Comparison of ENCODE assay signal across 9 cellular contexts in the genomic region with DNA sequence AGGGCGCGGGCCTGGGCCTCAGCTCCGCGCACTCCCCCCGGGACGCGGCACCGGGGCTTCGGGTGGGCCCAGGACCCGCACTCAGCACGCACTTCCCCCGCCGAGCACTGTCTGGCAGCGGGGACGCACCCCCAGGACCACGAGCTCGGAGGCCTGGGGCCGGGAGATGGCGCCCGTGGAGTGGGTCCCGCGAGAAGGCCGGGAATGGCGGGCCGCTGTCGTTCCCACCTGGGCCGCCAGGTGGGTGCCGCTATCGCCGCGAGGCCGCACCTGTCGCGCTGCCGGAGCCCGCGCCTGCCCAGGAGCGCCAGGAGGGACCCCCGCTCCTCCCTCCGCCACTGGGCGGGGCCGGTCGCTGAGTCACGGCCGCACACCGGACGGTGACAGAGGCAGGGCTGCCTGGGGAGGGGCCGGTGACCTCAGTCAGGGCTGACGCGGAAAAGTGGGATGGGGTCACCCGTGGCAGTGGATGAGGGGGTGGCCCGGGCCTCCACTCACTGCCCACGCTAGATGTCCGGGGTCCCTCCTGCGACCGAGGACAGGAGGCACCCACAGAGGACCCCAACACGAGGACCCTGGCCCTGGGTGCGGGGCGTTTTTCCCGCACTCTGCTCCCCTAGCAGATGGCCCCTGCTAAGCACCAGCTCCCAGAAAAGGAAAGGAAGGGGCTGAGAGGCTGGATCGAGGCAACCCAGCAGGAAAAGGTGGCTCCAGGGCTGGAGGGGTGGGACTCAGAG. TPM values are rescaled to one million over a fixed set of nuclear protein-coding genes. Genes with fewer than 3 reads are reported as not detected.
DNase-seq lines count a peak whose midpoint lies in the region; ATAC-seq and TF ChIP-seq lines count a peak whose summit lies in the region.
"Had no signal": no experiment of that assay in that cellular context is flagged by ENCODE, and none has a peak within 500 bp of the region (broad histone marks: within the 10 kb centered on the region; RNA-seq: fewer than 3 reads in every experiment).

No MANE protein-coding gene starts in this region.

- H3K18ac ChIP-seq in IMR-90 (ENCODE audit: low read depth, low read length): no peak overlapping the region

- peaks cover 2% of the 10 kb centered on the region for H3K27me3 Mint-ChIP-seq in CD8-positive, alpha-beta T cell (ENCODE audit: low read depth)
- H3K27me3 Mint-ChIP-seq in endodermal cell (ENCODE audit: insufficient read depth): peaks cover 29% of the 10 kb centered on the region
- H3K27me3 Mint-ChIP-seq in naive thymus-derived CD4-positive, alpha-beta T cell: peaks cover 0 to 21% (median 0%) of the 10 kb centered on the region in 5 donors

- H3K9me3 Mint-ChIP-seq in CD8-positive, alpha-beta T cell: no peaks in the 10 kb centered on the region
- H3K9me3 Mint-ChIP-seq in endodermal cell: no peaks in the 10 kb centered on the region
- H3K9me3 Mint-ChIP-seq in naive thymus-derived CD4-positive, alpha-beta T cell: no peaks in the 10 kb centered on the region

- H3K4me3 ChIP-seq in CD8-positive, alpha-beta T cell (ENCODE audit: low read depth, low read length): peak overlapping the region; percentile 60
- H3K4me3 ChIP-seq in IMR-90 (ENCODE audit: insufficient read depth, low read depth, low read length): peak overlapping the region; percentile 33
- H3K4me3 ChIP-seq in endodermal cell (ENCODE audit: low read length): peak overlapping the region; percentile 71
- peak overlapping the region; percentile 51 for H3K4me3 ChIP-seq in naive thymus-derived CD4-positive, alpha-beta T cell (ENCODE audit: low read length)
- H3K4me3 ChIP-seq in upper lobe of left lung: peak overlapping the region; percentile 45 to 66 (median 58)

- H3K4me1 ChIP-seq in CD8-positive, alpha-beta T cell (ENCODE audit: insufficient read depth, low read length): peaks cover 42% of the 10 kb centered on the region
- H3K4me1 ChIP-seq in IMR-90 (ENCODE audit: control insufficient read depth, insufficient read depth, low read length): peaks cover 37% of the 10 kb centered on the region
- peaks cover 17% of the 10 kb centered on the region for H3K4me1 ChIP-seq in endodermal cell (ENCODE audit: control insufficient read depth, insufficient read depth, low read length)
- peaks cover 0 to 29% of the 10 kb centered on the region in 2 donors for H3K4me1 ChIP-seq in naive thymus-derived CD4-positive, alpha-beta T cell (ENCODE audit: control insufficient read depth in 2 of 2, insufficient read depth in 2 of 2, low read length in 2 of 2)
- H3K4me1 ChIP-seq in upper lobe of left lung: peaks cover 39 to 59% (median 48%) of the 10 kb centered on the region in 4 donors

- peak; percentile 70 for ATAC-seq in CD8-positive, alpha-beta T cell
- ATAC-seq in IMR-90 (ENCODE audit: low read depth) (no peak), upper lobe of left lung (ENCODE audit: low FRiP score in 2 of 2) (peak; percentile 10 to 68), GM19351 (IDR thresholded peaks at IDR 0.05; ENCODE audit: unreplicated experiment) (no peak)
- peak; percentile 74 for ATAC-seq in naive thymus-derived CD4-positive, alpha-beta T cell

- H3K9me3 ChIP-seq in CD8-positive, alpha-beta T cell (ENCODE audit: low read length): no peaks in the 10 kb centered on the region
- H3K9me3 ChIP-seq in IMR-90 (ENCODE audit: control insufficient read depth, insufficient read depth, low read length) (no peaks in the 10 kb centered on the region), endodermal cell (ENCODE audit: control insufficient read depth, low read length) (no peaks in the 10 kb centered on the region), upper lobe of left lung (no peaks in the 10 kb centered on the region)
- H3K9me3 ChIP-seq in naive thymus-derived CD4-positive, alpha-beta T cell (ENCODE audit: control insufficient read depth in 2 of 3, low read length in 3 of 3): no peaks in the 10 kb centered on the region

- no peak overlapping the region for H2BK15ac ChIP-seq in IMR-90 (ENCODE audit: low read depth, low read length)

- TF ChIP-seq POLR2A in IMR-90 (IDR thresholded peaks at IDR 0.05; ENCODE audit: low read depth, low read length) (no peak), upper lobe of left lung (IDR thresholded peaks at IDR 0.05) (peak in 2 of 4 donors; percentile 17 to 38)

- peaks cover 59% of the 10 kb centered on the region for H4K20me1 ChIP-seq in IMR-90 (ENCODE audit: insufficient read depth, low read length)

- H3K4me1 Mint-ChIP-seq in CD8-positive, alpha-beta T cell (ENCODE audit: low read depth): peaks cover 30% of the 10 kb centered on the region
- H3K4me1 Mint-ChIP-seq in endodermal cell: peaks cover 20% of the 10 kb centered on the region
- H3K4me1 Mint-ChIP-seq in naive thymus-derived CD4-positive, alpha-beta T cell: peaks cover 8 to 28% (median 23%) of the 10 kb centered on the region in 7 donors

- peaks cover 6 to 45% of the 10 kb centered on the region in 2 experiments; a peak in 3 of 4 replicates for H3K79me1 ChIP-seq in IMR-90 (ENCODE audit: low read depth in 1 of 2, low read length in 2 of 2)

- intact Hi-C loops in CD8-positive, alpha-beta T cell (cut with DNase I, micrococcal nuclease): loop anchor here (1.0 to 10.0 kb wide), 10 partner anchors 18 to 1255 kb away; a partner anchor contains a TSS
- intact Hi-C loops in IMR-90 (cut with micrococcal nuclease): no loop called here
- intact Hi-C loops in naive thymus-derived CD4-positive, alpha-beta T cell (cut with micrococcal nuclease): loop anchor here (1.0 to 10.0 kb wide), 4 partner anchors 34 to 225 kb away; a partner anchor contains a TSS

- TF ChIP-seq RAD21 in IMR-90 (IDR thresholded peaks at IDR 0.05; ENCODE audit: low read length): no peak

- H3K14ac ChIP-seq in IMR-90 (replicated peaks; ENCODE audit: low read depth, low read length): no peak overlapping the region

- no peak overlapping the region for H4K5ac ChIP-seq in IMR-90 (ENCODE audit: low read depth, low read length)

- H3K4me3 Mint-ChIP-seq in CD8-positive, alpha-beta T cell: peak overlapping the region; percentile 32
- H3K4me3 Mint-ChIP-seq in endodermal cell: peak overlapping the region; percentile 43
- peak overlapping the region in 3 of 10 donors; percentile 57 to 84 (median 57) for H3K4me3 Mint-ChIP-seq in naive thymus-derived CD4-positive, alpha-beta T cell

- H3K36me3 ChIP-seq in CD8-positive, alpha-beta T cell (ENCODE audit: insufficient read depth, low read length): no peaks in the 10 kb centered on the region
- H3K36me3 ChIP-seq in IMR-90 (ENCODE audit: control insufficient read depth, insufficient read depth, low read length): no peaks in the 10 kb centered on the region; the same call in 1 of the 2 replicates
- H3K36me3 ChIP-seq in endodermal cell (ENCODE audit: control insufficient read depth, insufficient read depth, low read length): peaks cover 8% of the 10 kb centered on the region
- H3K36me3 ChIP-seq in naive thymus-derived CD4-positive, alpha-beta T cell (ENCODE audit: control insufficient read depth in 2 of 3, insufficient read depth in 3 of 3, low read length in 3 of 3): no peaks in the 10 kb centered on the region
- no peaks in the 10 kb centered on the region for H3K36me3 ChIP-seq in upper lobe of left lung

- WGBS in IMR-90 (ENCODE audit: extremely low coverage in 2 of 2, insufficient read length in 1 of 2), 2 experiments: 4% methylated on average over 35 of the region's 61 CpGs; no CpG with 5 or more reads in 1 of the 2 experiments
- WGBS in endodermal cell (ENCODE audit: insufficient coverage in 1 of 2, insufficient read length in 1 of 2), 2 experiments: 3 to 6% methylated on average over 37 to 61 of the region's 61 CpGs
- WGBS in upper lobe of left lung, 2 donors: 5 to 8% methylated on average over 17 to 34 of the region's 61 CpGs

- H3K27ac ChIP-seq in CD8-positive, alpha-beta T cell (ENCODE audit: low read depth, low read length): no peak overlapping the region
- H3K27ac ChIP-seq in IMR-90 (ENCODE audit: insufficient read depth, low read length): no peak overlapping the region; the same call in 1 of the 2 replicates
- no peak overlapping the region for H3K27ac ChIP-seq in endodermal cell (ENCODE audit: low read depth, low read length)
- peak overlapping the region; percentile 52 for H3K27ac ChIP-seq in naive thymus-derived CD4-positive, alpha-beta T cell (ENCODE audit: low read depth, low read length)
- peak overlapping the region; percentile 45 to 100 (median 68) for H3K27ac ChIP-seq in upper lobe of left lung
- H3K27ac ChIP-seq: KMS-11 had no signal

- H4K8ac ChIP-seq in IMR-90 (ENCODE audit: low read depth in 2 of 2, low read length in 2 of 2): 0 out of 4 replicates have a peak overlapping the region, but pooled peaks of 1 of the 2 experiments have one; percentile 55

- no peak overlapping the region for H3K27ac Mint-ChIP-seq in CD8-positive, alpha-beta T cell
- no peak overlapping the region for H3K27ac Mint-ChIP-seq in endodermal cell
- no peak overlapping the region for H3K27ac Mint-ChIP-seq in naive thymus-derived CD4-positive, alpha-beta T cell

- 0 out of 2 replicates have a peak overlapping the region, but pooled peaks have one; percentile 47 for H2AK5ac ChIP-seq in IMR-90 (ENCODE audit: low read depth, low read length)

- no peak for TF ChIP-seq EP300 in upper lobe of left lung (IDR thresholded peaks at IDR 0.05)

- CTCF ChIA-PET in CD8-positive, alpha-beta T cell (lab: Charles Lee): interaction anchor here (0.8 to 2.8 kb wide), 10 partner anchors 11 to 84 kb away, joined by 3 to 24 read pairs (median 4); a partner anchor contains a TSS
- CTCF ChIA-PET in IMR-90 (lab: Yijun Ruan, JAX): no interaction called here
- CTCF ChIA-PET in naive thymus-derived CD4-positive, alpha-beta T cell (lab: Charles Lee): interaction anchor here (0.6 to 2.7 kb wide), 9 partner anchors 11 to 935 kb away, joined by 3 to 18 read pairs (median 4); a partner anchor contains a TSS

- no peak overlapping the region; the same call in 1 of the 2 replicates for H4K91ac ChIP-seq in IMR-90 (ENCODE audit: insufficient read depth, low read depth, low read length)

- POLR2A ChIA-PET in CD8-positive, alpha-beta T cell (lab: Charles Lee): interaction anchor here (0.6 to 2.7 kb wide), 6 partner anchors 11 to 145 kb away, joined by 3 to 18 read pairs (median 3); a partner anchor contains a TSS
- POLR2A ChIA-PET in IMR-90 (lab: Charles Lee; ENCODE audit: unreplicated experiment): interaction anchor here (0.5 to 1.8 kb wide), 2 partner anchors 11 to 88 kb away, joined by 3 to 6 read pairs; no protein-coding TSS in a partner anchor
- POLR2A ChIA-PET in naive thymus-derived CD4-positive, alpha-beta T cell (lab: Charles Lee): interaction anchor here (0.5 to 3.5 kb wide), 7 partner anchors 9 to 280 kb away, joined by 3 to 27 read pairs (median 3); a partner anchor contains a TSS

- peak overlapping the region; percentile 87 for H2AK9ac ChIP-seq in IMR-90 (replicated peaks; ENCODE audit: low read depth, low read length, poor library complexity)

- TF ChIP-seq CTCF in CD8-positive, alpha-beta T cell (IDR thresholded peaks at IDR 0.05): peak; percentile 96
- TF ChIP-seq CTCF in IMR-90 (conservative IDR thresholded peaks at IDR 0.05; ENCODE audit: low read depth, low read length): peak; percentile 31; the same call in 1 of the 2 replicates
- peak; percentile 85 for TF ChIP-seq CTCF in endodermal cell (conservative IDR thresholded peaks at IDR 0.05)
- TF ChIP-seq CTCF in upper lobe of left lung (IDR thresholded peaks at IDR 0.05): peak; percentile 53 to 95 (median 87)

- no peaks in the 10 kb centered on the region for H3K27me3 ChIP-seq in CD8-positive, alpha-beta T cell (ENCODE audit: insufficient read depth, low read length)
- H3K27me3 ChIP-seq in IMR-90 (ENCODE audit: control insufficient read depth, insufficient read depth, low read length): no peaks in the 10 kb centered on the region
- H3K27me3 ChIP-seq in endodermal cell (ENCODE audit: control insufficient read depth, insufficient read depth, low read length, poor library complexity, severe bottlenecking): peaks cover 8% of the 10 kb centered on the region
- no peaks in the 10 kb centered on the region for H3K27me3 ChIP-seq in naive thymus-derived CD4-positive, alpha-beta T cell (ENCODE audit: control insufficient read depth in 2 of 2, insufficient read depth in 2 of 2, low read length in 2 of 2)
- peaks cover 0 to 10% (median 3%) of the 10 kb centered on the region in 4 donors for H3K27me3 ChIP-seq in upper lobe of left lung

- DNase-seq in CD8-positive, alpha-beta T cell: peak; percentile 37 to 82 (median 69)
- DNase-seq in IMR-90: no peak
- peak; percentile 66 to 69 for DNase-seq in activated CD4-positive, alpha-beta T cell treated with anti-CD3 and anti-CD28 coated beads, Interleukin-2, amount 50 U/mL, for 4 hours
- peak; percentile 94 for DNase-seq in endodermal cell
- peak; percentile 59 to 76 (median 70) for DNase-seq in naive thymus-derived CD4-positive, alpha-beta T cell
- DNase-seq in upper lobe of left lung: peak; percentile 79 to 95
- no peak for DNase-seq in AML-193 (lab: John Stamatoyannopoulos, UW)

- H3K56ac ChIP-seq in IMR-90 (ENCODE audit: extremely low read depth, insufficient read depth, low read length): no peak overlapping the region

- no peak overlapping the region for H3K23ac ChIP-seq in IMR-90 (ENCODE audit: low read depth, low read length)

- peaks cover 2% of the 10 kb centered on the region for H3K36me3 Mint-ChIP-seq in CD8-positive, alpha-beta T cell
- peaks cover 5% of the 10 kb centered on the region for H3K36me3 Mint-ChIP-seq in endodermal cell (ENCODE audit: low read depth)
- peaks cover 0 to 6% (median 0%) of the 10 kb centered on the region in 5 donors for H3K36me3 Mint-ChIP-seq in naive thymus-derived CD4-positive, alpha-beta T cell

- no TSS peak for BruUV-seq in IMR-90 (replicated peaks; lab: Mats Ljungman, UMichigan)

- H3K9ac ChIP-seq in IMR-90 (ENCODE audit: low read depth, low read length) (peak overlapping the region; percentile 14; the same call in 1 of the 2 replicates), endodermal cell (ENCODE audit: extremely low read depth, low read length, poor library complexity, severe bottlenecking) (peak overlapping the region; percentile 20)
- H3K9ac ChIP-seq: KMS-11 had no signal

- H2AFZ ChIP-seq in IMR-90 (replicated peaks; ENCODE audit: low read length, poor library complexity): peak overlapping the region; percentile 85

- H3K4me2 ChIP-seq in IMR-90 (ENCODE audit: low read depth, low read length): peak overlapping the region; percentile 90
- H3K4me2 ChIP-seq: KMS-11 had no signal

- in situ Hi-C loops in IMR-90 (cut with MboI; ENCODE audit: low sequenced_read_pairs): no loop called here

- dilution Hi-C loops in IMR-90 (cut with HindIII; ENCODE audit: low sequenced_read_pairs, unreplicated experiment): no loop called here

- H3K9me1 ChIP-seq in IMR-90 (ENCODE audit: insufficient read depth, low read length): peaks cover 5% of the 10 kb centered on the region; the same call in 1 of the 2 replicates

- no peak overlapping the region for H2BK5ac ChIP-seq in IMR-90 (ENCODE audit: low read depth, low read length, poor library complexity, severe bottlenecking)

- no peak overlapping the region for H2BK20ac ChIP-seq in IMR-90 (ENCODE audit: low read depth, low read length)

- H2BK120ac ChIP-seq in IMR-90 (ENCODE audit: low read depth, low read length): no peak overlapping the region

- H3K4ac ChIP-seq in IMR-90 (ENCODE audit: low read depth, low read length): 0 out of 2 replicates have a peak overlapping the region, but pooled peaks have one; percentile 21

RNA-seq across cellular contexts. Expression of a gene that starts 6.9 kb away (rescaled TPM):
- 1,000 to 10,000 TPM; 1,370 to 1,375 TPM for total RNA-seq in CD8-positive, alpha-beta T cell
- 12,144 and 15,732 TPM in 2 replicates for total RNA-seq in IMR-90 (2012; rRNA removed)
- polyA plus RNA-seq in IMR-90 (2012; rRNA removed): 10,271 and 10,907 TPM in 2 replicates
- polyA plus RNA-seq in IMR-90 (2012; cell fraction: cytosol; rRNA removed): 46,606 and 47,328 TPM in 2 replicates
- 8,917 and 28,399 TPM in 2 replicates for polyA plus RNA-seq in IMR-90 (2012; cell fraction: nucleus; rRNA removed; ENCODE audit: low replicate concordance)
- total RNA-seq in endodermal cell: 1,000 to 10,000 TPM; 4,461 to 5,616 TPM
- polyA plus RNA-seq in endodermal cell (2013, experiment 1 of 2): 4,463 TPM
- polyA plus RNA-seq in endodermal cell (2013, experiment 2 of 2): 3,951 TPM
- 1,000 to 10,000 TPM in 4 of 5 experiments, 100 to 1,000 TPM in 1; 971 to 4,639 (median 1,185) TPM for total RNA-seq in naive thymus-derived CD4-positive, alpha-beta T cell
- 1,000 to 10,000 TPM; 1,098 to 1,433 TPM for polyA plus RNA-seq in naive thymus-derived CD4-positive, alpha-beta T cell
- total RNA-seq in upper lobe of left lung: 1,000 to 10,000 TPM in 5 of 6 donors, 100 to 1,000 TPM in 1; 902 to 3,864 (median 2,097) TPM

RNA-seq across cellular contexts. Expression of a gene that starts 8.7 kb away (rescaled TPM):
- under 1 TPM; 0.36 to 0.38 TPM for total RNA-seq in CD8-positive, alpha-beta T cell
- total RNA-seq in IMR-90 (2012; rRNA removed) (0.18 and 0.28 TPM in 2 replicates), endodermal cell (1 to 10 TPM; 1.0 to 1.8 TPM), upper lobe of left lung (10 to 100 TPM in 1 of 6 donors, 1 to 10 TPM in 5; 2.7 to 37.7 (median 3.9) TPM)
- polyA plus RNA-seq in IMR-90 (2012; rRNA removed): 0.84 and 1.1 TPM in 2 replicates
- 0.22 and 0.96 TPM in 2 replicates for polyA plus RNA-seq in IMR-90 (2012; cell fraction: cytosol; rRNA removed)
- 2.6 and 6.7 TPM in 2 replicates for polyA plus RNA-seq in IMR-90 (2012; cell fraction: nucleus; rRNA removed; ENCODE audit: low replicate concordance)
- polyA plus RNA-seq in endodermal cell (2013, experiment 1 of 2): 0.50 TPM
- polyA plus RNA-seq in endodermal cell (2013, experiment 2 of 2): 0.46 TPM
- 1 to 10 TPM in 2 of 5 experiments, under 1 TPM in 3; 0.56 to 1.6 (median 0.70) TPM for total RNA-seq in naive thymus-derived CD4-positive, alpha-beta T cell
- polyA plus RNA-seq in naive thymus-derived CD4-positive, alpha-beta T cell: not detected

RNA-seq across cellular contexts. Expression of a gene that starts 32.7 kb away (rescaled TPM):
- 10 to 100 TPM; 21.7 to 23.5 TPM for total RNA-seq in CD8-positive, alpha-beta T cell
- total RNA-seq in IMR-90 (2012; rRNA removed) (7.5 and 7.9 TPM in 2 replicates), endodermal cell (10 to 100 TPM; 34.5 to 39.5 TPM), upper lobe of left lung (10 to 100 TPM; 22.0 to 70.2 (median 32.5) TPM)
- 24.8 and 27.5 TPM in 2 replicates for polyA plus RNA-seq in IMR-90 (2012; rRNA removed)
- polyA plus RNA-seq in IMR-90 (2012; cell fraction: cytosol; rRNA removed): 14.4 and 23.9 TPM in 2 replicates
- polyA plus RNA-seq in IMR-90 (2012; cell fraction: nucleus; rRNA removed; ENCODE audit: low replicate concordance): 48.3 and 135 TPM in 2 replicates
- 25.9 TPM for polyA plus RNA-seq in endodermal cell (2013, experiment 1 of 2)
- polyA plus RNA-seq in endodermal cell (2013, experiment 2 of 2): 24.1 TPM
- 10 to 100 TPM; 28.8 to 57.0 (median 43.6) TPM for total RNA-seq in naive thymus-derived CD4-positive, alpha-beta T cell
- polyA plus RNA-seq in naive thymus-derived CD4-positive, alpha-beta T cell: 10 to 100 TPM in 1 of 2 donors, 1 to 10 TPM in 1; 9.0 to 20.1 TPM

Comparison
In these comparisons a context has a peak if more than half of its experiments do, and no peak if none do; other contexts are left out.
1. ATAC-seq: peak in CD8-positive, alpha-beta T cell (single experiment), naive thymus-derived CD4-positive, alpha-beta T cell (single experiment) and upper lobe of left lung (2 of 2); none in IMR-90 (single experiment) and GM19351 (single experiment).
2. DNase-seq: peak in CD8-positive, alpha-beta T cell (7 of 7), activated CD4-positive, alpha-beta T cell treated with anti-CD3 and anti-CD28 coated beads, Interleukin-2, amount 50 U/mL, for 4 hours (2 of 2), endodermal cell (single experiment), naive thymus-derived CD4-positive, alpha-beta T cell (9 of 9) and upper lobe of left lung (2 of 2); none in IMR-90 (single experiment) and AML-193 (0 of 2).
3. H3K27ac ChIP-seq: peak in naive thymus-derived CD4-positive, alpha-beta T cell (single experiment) and upper lobe of left lung (4 of 4); none in CD8-positive, alpha-beta T cell (single experiment), IMR-90 (single experiment) and endodermal cell (single experiment).
4. CTCF ChIP-seq: peak in every context shown above with its lines; median percentile 96 in CD8-positive, alpha-beta T cell; 87 in upper lobe of left lung; 85 in endodermal cell; 31 in IMR-90.
5. Peak in every context shown above with its lines, with median percentiles within 50 percentile points of each other: H3K4me3 ChIP-seq.